In genomic region chr9:123953601-123954011, GRCh38 we compare ENCODE assay signal across 26 cellular contexts. TPM values are rescaled to one million over a fixed set of nuclear protein-coding genes. Genes with fewer than 3 reads are reported as not detected.
DNase-seq lines count a peak whose midpoint lies in the region; ATAC-seq and TF ChIP-seq lines count a peak whose summit lies in the region.
"Had no signal": no experiment of that assay in that cellular context is flagged by ENCODE, and none has a peak within 500 bp of the region (broad histone marks: within the 10 kb centered on the region; RNA-seq: fewer than 3 reads in every experiment).

No MANE protein-coding gene starts in this region.

- DNase-seq in NCI-H2227 treated with DMSO at 0.1 percent for 48 hours (lab: John Stamatoyannopoulos, UW) (peak; percentile 21), NCI-H2227 (lab: John Stamatoyannopoulos, UW; ENCODE audit: unreplicated experiment) (no peak), cardiac fibroblast (ENCODE audit: low read depth in 2 of 2) (peak; percentile 27 to 35), lower leg skin (ENCODE audit: low spot score in 2 of 2) (no peak)
- DNase-seq in activated naive CD4-positive, alpha-beta T cell treated with anti-CD3 and anti-CD28 coated beads, Interleukin-2, amount 50 U/mL, for 16 hours: peak; percentile 16
- no peak for DNase-seq in activated naive CD4-positive, alpha-beta T cell treated with Interleukin-2 at 50 U/mL for 16 hours
- DNase-seq: activated CD8-positive, alpha-beta memory T cell treated with anti-CD3 and anti-CD28 coated beads for 24 hours; DND-41; effector CD8-positive, alpha-beta T cell; kidney; lower lobe of right lung; MV-4-11; natural killer cell; NCI-H510A; Right ventricle myocardium superior; spleen; stimulated activated naive CD4-positive, alpha-beta T cell treated with Interleukin-2 at 50 U/mL for 16 hours; WERI-Rb-1 had no signal

- H3K4me3 Mint-ChIP-seq in stimulated activated memory B cell treated with anti-CD40 and anti-IgM and Interleukin-4, amounts not matched to agents 10 μg/mL and 1 μg/mL and 100 μg/mL, for 72 hours: no peak overlapping the region
- H3K4me3 Mint-ChIP-seq: CD4-positive, CD25-positive, alpha-beta regulatory T cell; natural killer cell had no signal

- peaks cover 2% of the 10 kb centered on the region for H3K9me3 Mint-ChIP-seq in stimulated activated memory B cell treated with anti-CD40 and anti-IgM and Interleukin-4, amounts not matched to agents 10 μg/mL and 1 μg/mL and 100 μg/mL, for 72 hours
- H3K9me3 Mint-ChIP-seq: natural killer cell had no signal

- H3K4me3 ChIP-seq in cardiac fibroblast (replicated peaks in 1 of 2; ENCODE audit: low read depth in 2 of 2, low read length in 2 of 2) (no peak overlapping the region), lower leg skin (ENCODE audit: low read depth, poor library complexity, severe bottlenecking) (no peak overlapping the region)
- H3K4me3 ChIP-seq: breast epithelium, lower lobe of right lung, spleen, thoracic aorta had no signal

- TF ChIP-seq CTCF in cardiac fibroblast (IDR thresholded peaks at IDR 0.05; ENCODE audit: low read depth, low read length) (no peak), lower leg skin (IDR thresholded peaks at IDR 0.05) (no peak)

- peaks cover 9% of the 10 kb centered on the region for H3K27me3 Mint-ChIP-seq in stimulated activated memory B cell treated with anti-CD40 and anti-IgM and Interleukin-4, amounts not matched to agents 10 μg/mL and 1 μg/mL and 100 μg/mL, for 72 hours

- WGBS in lower leg skin, 2 donors: 33 to 39% methylated on average over 3 of the region's 3 CpGs

- H3K4me1 Mint-ChIP-seq in stimulated activated memory B cell treated with anti-CD40 and anti-IgM and Interleukin-4, amounts not matched to agents 10 μg/mL and 1 μg/mL and 100 μg/mL, for 72 hours: no peaks in the 10 kb centered on the region
- H3K4me1 Mint-ChIP-seq: CD4-positive, CD25-positive, alpha-beta regulatory T cell; natural killer cell had no signal

- intact Hi-C loops in lower leg skin (cut with DNase I; ENCODE audit: low total_unique reads): no loop called here

- H3K36me3 Mint-ChIP-seq in stimulated activated memory B cell treated with anti-CD40 and anti-IgM and Interleukin-4, amounts not matched to agents 10 μg/mL and 1 μg/mL and 100 μg/mL, for 72 hours: no peaks in the 10 kb centered on the region
- H3K36me3 Mint-ChIP-seq: CD4-positive, CD25-positive, alpha-beta regulatory T cell; natural killer cell had no signal

- ATAC-seq in stimulated activated memory B cell treated with anti-CD40 and anti-IgM and Interleukin-4, amounts not matched to agents 10 μg/mL and 1 μg/mL and 100 μg/mL, for 72 hours: peak; percentile 68
- ATAC-seq in HG02840 (IDR thresholded peaks at IDR 0.05; ENCODE audit: low FRiP score, unreplicated experiment): no peak
- ATAC-seq: lower lobe of right lung, natural killer cell had no signal

- H3K27ac Mint-ChIP-seq in stimulated activated memory B cell treated with anti-CD40 and anti-IgM and Interleukin-4, amounts not matched to agents 10 μg/mL and 1 μg/mL and 100 μg/mL, for 72 hours: no peak overlapping the region
- H3K27ac Mint-ChIP-seq: CD4-positive, CD25-positive, alpha-beta regulatory T cell; natural killer cell had no signal

- TF ChIP-seq POLR2A in lower leg skin (IDR thresholded peaks at IDR 0.05): no peak

RNA-seq across cellular contexts. Expression of gene DENND1A, which starts 23.7 kb away (rescaled TPM):
- total RNA-seq in lower leg skin: 10 to 100 TPM in 2 of 4 donors, 1 to 10 TPM in 2; 6.5 to 16.3 (median 12.3) TPM

RNA-seq across cellular contexts. Expression of gene LHX2, which starts 58.0 kb away (rescaled TPM):
- 10 to 100 TPM in 1 of 4 donors, 1 to 10 TPM in 3; 1.1 to 13.4 (median 2.4) TPM for total RNA-seq in lower leg skin
- total RNA-seq: breast epithelium; CD4-positive, CD25-positive, alpha-beta regulatory T cell; fibroblast of villous mesenchyme; kidney; lower lobe of right lung; natural killer cell; osteocyte; renal cortical epithelial cell; Right ventricle myocardium superior; thoracic aorta had no signal

Comparison
In these comparisons a context has a peak if more than half of its experiments do, and no peak if none do; other contexts are left out.
1. DNase-seq: peak in NCI-H2227 treated with DMSO at 0.1 percent for 48 hours (single experiment), activated naive CD4-positive, alpha-beta T cell treated with anti-CD3 and anti-CD28 coated beads, Interleukin-2, amount 50 U/mL, for 16 hours (single experiment) and cardiac fibroblast (2 of 2); none in NCI-H2227 (single experiment), activated naive CD4-positive, alpha-beta T cell treated with Interleukin-2 at 50 U/mL for 16 hours (single experiment) and lower leg skin (0 of 2).